In the genomic region with DNA sequence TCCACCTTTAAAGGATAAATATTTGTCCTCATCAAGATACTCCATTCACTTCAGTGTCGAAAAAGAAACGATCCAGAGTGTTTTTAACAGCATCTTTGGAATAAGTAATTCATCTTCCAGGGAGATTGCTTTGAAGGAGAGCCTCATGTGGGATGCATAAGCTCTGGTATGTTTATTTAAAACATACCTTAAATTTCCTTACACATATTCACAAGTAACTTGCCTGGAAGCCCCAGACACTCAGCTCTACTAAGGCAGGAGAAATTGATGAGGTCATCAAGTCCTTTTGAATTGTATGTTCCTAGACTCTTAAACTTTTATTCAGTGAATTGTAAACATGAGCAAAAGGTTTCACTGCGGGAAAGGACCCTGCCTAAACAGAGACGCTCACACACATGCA, we compare ENCODE assay signal across 15 cellular contexts.
A peak's percentile ranks its signal among the peaks of the same experiment; 100 is the strongest.
DNase-seq lines count a peak whose midpoint lies in the region; ATAC-seq and TF ChIP-seq lines count a peak whose summit lies in the region.
"Had no signal": no experiment of that assay in that cellular context is flagged by ENCODE, and none has a peak within 500 bp of the region (broad histone marks: within the 10 kb centered on the region; RNA-seq: fewer than 3 reads in every experiment).

No MANE protein-coding gene starts in this region.

- H3K4me1 ChIP-seq in ACC112 (ENCODE audit: control insufficient read depth, insufficient read depth, low read length, unreplicated experiment) (peaks cover 28% of the 10 kb centered on the region), HEK293 (ENCODE audit: control insufficient read depth, insufficient read depth, low read length) (peaks cover 7% of the 10 kb centered on the region), foreskin keratinocyte (no peaks in the 10 kb centered on the region)
- H3K4me1 ChIP-seq: HAP-1 had no signal

- H3K27me3 ChIP-seq in ACC112 (ENCODE audit: insufficient read depth, low read length) (no peaks in the 10 kb centered on the region), foreskin keratinocyte (peaks cover 11% of the 10 kb centered on the region)

- POLR2A ChIA-PET in HEK293 (lab: Yijun Ruan, JAX): no interaction called here

- H3K9me3 ChIP-seq in HEK293 (ENCODE audit: control insufficient read depth, insufficient read depth, low read depth, low read length): no peaks in the 10 kb centered on the region
- H3K9me3 ChIP-seq: HAP-1, heart left ventricle, suprapubic skin had no signal

- H3K27ac ChIP-seq in ACC112 (ENCODE audit: low read depth, low read length) (peak overlapping the region; percentile 55), HEK293 (ENCODE audit: extremely low read depth, low read depth, low read length) (no peak overlapping the region), foreskin keratinocyte (no peak overlapping the region)
- H3K27ac ChIP-seq: C4-2B, heart left ventricle, suprapubic skin had no signal

- CTCF ChIA-PET in HEK293 (lab: Yijun Ruan, JAX): interaction anchor here (0.8 to 1.0 kb wide), 2 partner anchors 8 to 21 kb away, joined by 3 read pairs; no protein-coding TSS in a partner anchor

- DNase-seq in glomerular visceral epithelial cell (ENCODE audit: extremely low spot score) (peak; percentile 52), OCI-M1 (lab: John Stamatoyannopoulos, UW) (no peak), foreskin keratinocyte (no peak), SIG-M5 treated with dmso at 0.1 percent for 504 hours (lab: John Stamatoyannopoulos, UW; ENCODE audit: unreplicated experiment) (no peak)
- DNase-seq: activated CD4-positive, alpha-beta T cell treated with anti-CD3 and anti-CD28 coated beads for 4 hours; activated gamma-delta T cell treated with Interleukin-2 at 50 U/mL for 16 hours; heart left ventricle; NCI-H524 had no signal

- TF ChIP-seq CTCF in HEK293 (tag by site-specific recombination; IDR thresholded peaks at IDR 0.05) (no peak), WI38 (IDR thresholded peaks at IDR 0.05; ENCODE audit: low read depth, low read length) (no peak), foreskin keratinocyte (conservative IDR thresholded peaks at IDR 0.05) (no peak)

- no peak for ATAC-seq in HG02938 (IDR thresholded peaks at IDR 0.05; ENCODE audit: unreplicated experiment)
- ATAC-seq in foreskin keratinocyte: no peak
- ATAC-seq: heart left ventricle had no signal

- H3K79me2 ChIP-seq in ACC112 (ENCODE audit: control insufficient read depth, insufficient read depth, low read length, unreplicated experiment): no peaks in the 10 kb centered on the region

- no peaks in the 10 kb centered on the region for H3K36me3 ChIP-seq in ACC112 (ENCODE audit: insufficient read depth, low read length)
- H3K36me3 ChIP-seq in HEK293 (ENCODE audit: control insufficient read depth in 2 of 2, insufficient read depth in 1 of 2, low read length in 2 of 2): no peaks in the 10 kb centered on the region
- H3K36me3 ChIP-seq: HAP-1, heart left ventricle, suprapubic skin had no signal

- H2AFZ ChIP-seq in ACC112 (ENCODE audit: low read length, unreplicated experiment): peak overlapping the region; percentile 72

- peak overlapping the region; percentile 66 for H3K4me3 ChIP-seq in ACC112 (ENCODE audit: low read depth, low read length)
- no peak overlapping the region for H3K4me3 ChIP-seq in HEK293 (ENCODE audit: low read depth, low read length)
- H3K4me3 ChIP-seq in WI38 (ENCODE audit: low read depth, low read length): peak overlapping the region; percentile 48
- H3K4me3 ChIP-seq: HAP-1, suprapubic skin had no signal

TF ChIP-seq in HEK293, 187 proteins besides CTCF, POLR2A, EP300 and RAD21:
- TF ChIP-seq, protein P1, sequence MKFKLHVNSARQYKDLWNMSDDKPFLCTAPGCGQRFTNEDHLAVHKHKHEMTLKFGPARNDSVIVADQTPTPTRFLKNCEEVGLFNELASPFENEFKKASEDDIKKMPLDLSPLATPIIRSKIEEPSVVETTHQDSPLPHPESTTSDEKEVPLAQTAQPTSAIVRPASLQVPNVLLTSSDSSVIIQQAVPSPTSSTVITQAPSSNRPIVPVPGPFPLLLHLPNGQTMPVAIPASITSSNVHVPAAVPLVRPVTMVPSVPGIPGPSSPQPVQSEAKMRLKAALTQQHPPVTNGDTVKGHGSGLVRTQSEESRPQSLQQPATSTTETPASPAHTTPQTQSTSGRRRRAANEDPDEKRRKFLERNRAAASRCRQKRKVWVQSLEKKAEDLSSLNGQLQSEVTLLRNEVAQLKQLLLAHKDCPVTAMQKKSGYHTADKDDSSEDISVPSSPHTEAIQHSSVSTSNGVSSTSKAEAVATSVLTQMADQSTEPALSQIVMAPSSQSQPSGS (tag by site-specific recombination; IDR thresholded peaks at IDR 0.05; ENCODE audit: low read depth): peak; percentile 64
- no peak for TF ChIP-seq TCF7L2 (IDR thresholded peaks at IDR 0.05; ENCODE audit: borderline replicate concordance, low read depth, low read length)
